2 cellular contexts compared by ENCODE assay signal in genomic region chr4:48078862-48079655, GRCh38.
TF ChIP-seq lines count a peak whose summit lies in the region.

No MANE protein-coding gene starts in this region.

TF ChIP-seq in K562, 482 proteins besides CTCF, POLR2A, EP300 and RAD21 (continues in another document):
- TF ChIP-seq DMBX1 (CRISPR knock-in tag; IDR thresholded peaks at IDR 0.05; ENCODE audit: borderline replicate concordance) (peak; percentile 88), ILF3 (IDR thresholded peaks at IDR 0.05; ENCODE audit: borderline replicate concordance) (no peak), POLR2B (IDR thresholded peaks at IDR 0.05; ENCODE audit: low read depth, partially characterized antibody) (no peak), KDM4B (IDR thresholded peaks at IDR 0.05; ENCODE audit: borderline replicate concordance in 2 of 2, low read depth in 1 of 2) (no peak), ELK1 (CRISPR knock-in tag; IDR thresholded peaks at IDR 0.05) (no peak), ZNF324 (CRISPR knock-in tag; IDR thresholded peaks at IDR 0.05) (no peak), ZBTB9 (CRISPR knock-in tag; IDR thresholded peaks at IDR 0.05) (peak; percentile 59; the same call in 1 of the 2 replicates), THRB (CRISPR knock-in tag; conservative IDR thresholded peaks at IDR 0.05) (0 out of 2 replicates have a peak, but pooled peaks have one; percentile 23), TFE3 (CRISPR knock-in tag; IDR thresholded peaks at IDR 0.05) (peak; percentile 65), C11orf30 (IDR thresholded peaks at IDR 0.05; ENCODE audit: low read depth) (peak; percentile 16; the same call in 1 of the 2 replicates), GTF3C2 (IDR thresholded peaks at IDR 0.05; ENCODE audit: borderline replicate concordance, extremely low read depth, insufficient read length) (no peak), ARHGAP35 (IDR thresholded peaks at IDR 0.05; ENCODE audit: partially characterized antibody) (no peak), NCOA2 (IDR thresholded peaks at IDR 0.05; ENCODE audit: partially characterized antibody in 2 of 2) (no peak), ZNF311 (CRISPR knock-in tag; IDR thresholded peaks at IDR 0.05) (peak; percentile 82), MEF2D (tag; conservative IDR thresholded peaks at IDR 0.05; ENCODE audit: low read depth) (no peak; the same call in 1 of the 2 replicates), CXXC5 (CRISPR knock-in tag; IDR thresholded peaks at IDR 0.05) (peak; percentile 14; the same call in 1 of the 2 replicates), PTRF (tag; IDR thresholded peaks at IDR 0.05) (peak; percentile 78; the same call in 1 of the 2 replicates), ZNF583 (CRISPR knock-in tag; IDR thresholded peaks at IDR 0.05) (peak; percentile 42; the same call in 1 of the 2 replicates), RFX7 (CRISPR knock-in tag; IDR thresholded peaks at IDR 0.05) (no peak)
- TF ChIP-seq, protein P1, sequence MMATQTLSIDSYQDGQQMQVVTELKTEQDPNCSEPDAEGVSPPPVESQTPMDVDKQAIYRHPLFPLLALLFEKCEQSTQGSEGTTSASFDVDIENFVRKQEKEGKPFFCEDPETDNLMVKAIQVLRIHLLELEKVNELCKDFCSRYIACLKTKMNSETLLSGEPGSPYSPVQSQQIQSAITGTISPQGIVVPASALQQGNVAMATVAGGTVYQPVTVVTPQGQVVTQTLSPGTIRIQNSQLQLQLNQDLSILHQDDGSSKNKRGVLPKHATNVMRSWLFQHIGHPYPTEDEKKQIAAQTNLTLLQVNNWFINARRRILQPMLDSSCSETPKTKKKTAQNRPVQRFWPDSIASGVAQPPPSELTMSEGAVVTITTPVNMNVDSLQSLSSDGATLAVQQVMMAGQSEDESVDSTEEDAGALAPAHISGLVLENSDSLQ (IDR thresholded peaks at IDR 0.05): peak; percentile 59; the same call in 1 of the 2 replicates

TF ChIP-seq in HepG2, 621 proteins besides CTCF, POLR2A, EP300 and RAD21:
- TF ChIP-seq ZC3H13 (CRISPR knock-in tag; IDR thresholded peaks at IDR 0.05) (no peak), ARHGAP35 (CRISPR knock-in tag; IDR thresholded peaks at IDR 0.05; ENCODE audit: borderline replicate concordance) (no peak), ZNF792 (CRISPR knock-in tag; IDR thresholded peaks at IDR 0.05) (no peak), SALL1 (CRISPR knock-in tag; IDR thresholded peaks at IDR 0.05) (no peak), ZNF564 (CRISPR knock-in tag; IDR thresholded peaks at IDR 0.05) (no peak), ZNF33B (CRISPR knock-in tag; IDR thresholded peaks at IDR 0.05) (no peak), CSRNP1 (CRISPR knock-in tag; IDR thresholded peaks at IDR 0.05) (no peak), ZNF644 (CRISPR knock-in tag; IDR thresholded peaks at IDR 0.05; ENCODE audit: low read depth) (no peak), RNF2 (conservative IDR thresholded peaks at IDR 0.05; ENCODE audit: low read depth) (no peak), MYNN (CRISPR knock-in tag; IDR thresholded peaks at IDR 0.05; ENCODE audit: low read depth) (no peak), ZNF414 (CRISPR knock-in tag; IDR thresholded peaks at IDR 0.05) (no peak), NKX3-1 (CRISPR knock-in tag; IDR thresholded peaks at IDR 0.05) (no peak), MXI1 (IDR thresholded peaks at IDR 0.05; ENCODE audit: borderline replicate concordance, low read depth, low read length) (no peak), NRL (CRISPR knock-in tag; IDR thresholded peaks at IDR 0.05; ENCODE audit: borderline replicate concordance) (no peak)
- TF ChIP-seq, protein P2, sequence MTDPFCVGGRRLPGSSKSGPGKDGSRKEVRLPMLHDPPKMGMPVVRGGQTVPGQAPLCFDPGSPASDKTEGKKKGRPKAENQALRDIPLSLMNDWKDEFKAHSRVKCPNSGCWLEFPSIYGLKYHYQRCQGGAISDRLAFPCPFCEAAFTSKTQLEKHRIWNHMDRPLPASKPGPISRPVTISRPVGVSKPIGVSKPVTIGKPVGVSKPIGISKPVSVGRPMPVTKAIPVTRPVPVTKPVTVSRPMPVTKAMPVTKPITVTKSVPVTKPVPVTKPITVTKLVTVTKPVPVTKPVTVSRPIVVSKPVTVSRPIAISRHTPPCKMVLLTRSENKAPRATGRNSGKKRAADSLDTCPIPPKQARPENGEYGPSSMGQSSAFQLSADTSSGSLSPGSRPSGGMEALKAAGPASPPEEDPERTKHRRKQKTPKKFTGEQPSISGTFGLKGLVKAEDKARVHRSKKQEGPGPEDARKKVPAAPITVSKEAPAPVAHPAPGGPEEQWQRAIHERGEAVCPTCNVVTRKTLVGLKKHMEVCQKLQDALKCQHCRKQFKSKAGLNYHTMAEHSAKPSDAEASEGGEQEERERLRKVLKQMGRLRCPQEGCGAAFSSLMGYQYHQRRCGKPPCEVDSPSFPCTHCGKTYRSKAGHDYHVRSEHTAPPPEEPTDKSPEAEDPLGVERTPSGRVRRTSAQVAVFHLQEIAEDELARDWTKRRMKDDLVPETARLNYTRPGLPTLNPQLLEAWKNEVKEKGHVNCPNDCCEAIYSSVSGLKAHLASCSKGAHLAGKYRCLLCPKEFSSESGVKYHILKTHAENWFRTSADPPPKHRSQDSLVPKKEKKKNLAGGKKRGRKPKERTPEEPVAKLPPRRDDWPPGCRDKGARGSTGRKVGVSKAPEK (CRISPR knock-in tag; IDR thresholded peaks at IDR 0.05; ENCODE audit: borderline replicate concordance): no peak
